Comparison of ENCODE assay signal across 9 cellular contexts in genomic region chrX:40543661-40544328, GRCh38. TPM values are rescaled to one million over a fixed set of nuclear protein-coding genes. Genes with fewer than 3 reads are reported as not detected.
DNase-seq lines count a peak whose midpoint lies in the region; ATAC-seq, FAIRE-seq and TF ChIP-seq lines count a peak whose summit lies in the region.
"Had no signal": no experiment of that assay in that cellular context is flagged by ENCODE, and none has a peak within 500 bp of the region (broad histone marks: within the 10 kb centered on the region; RNA-seq: fewer than 3 reads in every experiment).

No MANE protein-coding gene starts in this region.

- WGBS in testis, 2 donors: 3 to 6% methylated on average over 6 to 8 of the region's 8 CpGs

- peak overlapping the region in 1 of 2 donors; percentile 2 for H3K27ac ChIP-seq in breast epithelium
- H3K27ac ChIP-seq in testis: no peak overlapping the region

- TF ChIP-seq CTCF in BJ (IDR thresholded peaks at IDR 0.05; ENCODE audit: insufficient read depth, low read depth, low read length) (peak; percentile 70), GM13976 (IDR thresholded peaks at IDR 0.05; ENCODE audit: borderline replicate concordance, control extremely low read depth, extremely low read depth, insufficient read depth, missing control alignments) (peak; percentile 61), breast epithelium (IDR thresholded peaks at IDR 0.05) (peak; percentile 55 to 87 (median 81)), testis (IDR thresholded peaks at IDR 0.05) (peak; percentile 11 to 78 (median 54))

- DNase-seq in BJ (ENCODE audit: low read depth): no peak
- peak; percentile 37 for DNase-seq in GM13976 (ENCODE audit: low spot score)
- DNase-seq in NCI-H526 treated with DMSO at 0.1 percent for 48 hours (lab: John Stamatoyannopoulos, UW): peak; percentile 28
- no peak for DNase-seq in breast epithelium (ENCODE audit: low spot score in 2 of 2)
- peak; percentile 17 for DNase-seq in testis
- DNase-seq in posterior cingulate gyrus: no peak

- H3K9me3 ChIP-seq in breast epithelium: no peaks in the 10 kb centered on the region
- no peaks in the 10 kb centered on the region for H3K9me3 ChIP-seq in testis

- H3K36me3 ChIP-seq in BJ (ENCODE audit: control insufficient read depth, insufficient read depth, low read length) (no peaks in the 10 kb centered on the region), breast epithelium (no peaks in the 10 kb centered on the region), testis (ENCODE audit: low read depth, missing control alignments) (no peaks in the 10 kb centered on the region)

- no peaks in the 10 kb centered on the region for H3K27me3 ChIP-seq in BJ (ENCODE audit: control insufficient read depth, insufficient read depth, low read length)
- H3K27me3 ChIP-seq in breast epithelium: peaks cover 0 to 49% of the 10 kb centered on the region in 2 donors
- no peaks in the 10 kb centered on the region for H3K27me3 ChIP-seq in testis

- CTCF ChIA-PET in BJ (lab: Yijun Ruan, JAX): interaction anchor here (0.5 to 1.3 kb wide), 14 partner anchors 9 to 899 kb away, joined by 3 to 6 read pairs (median 3); no protein-coding TSS in a partner anchor

- intact Hi-C loops in breast epithelium (cut with DNase I; ENCODE audit: low total_unique reads) (no loop called here), testis (cut with DNase I; ENCODE audit: low total_unique reads) (no loop called here), posterior cingulate gyrus (cut with DNase I) (loop anchor here (10.0 kb wide), 3 partner anchors 101 to 711 kb away; partner anchors contain the start of gene CXorf38)

- FAIRE-seq in islet of Langerhans (lab: Jason Lieb, UNC): peak; percentile 99

- POLR2A ChIA-PET in BJ (lab: Charles Lee): no interaction called here

- no peak for ATAC-seq in HG02571 (IDR thresholded peaks at IDR 0.05; ENCODE audit: unreplicated experiment)

- TF ChIP-seq POLR2A in breast epithelium (IDR thresholded peaks at IDR 0.05): no peak
- no peak for TF ChIP-seq POLR2A in testis (IDR thresholded peaks at IDR 0.05)

- in situ Hi-C loops in GM13976 (cut with MboI; ENCODE audit: low sequenced_read_pairs, unreplicated experiment): loop anchor here (10.0 kb wide), 2 partner anchors 101 to 571 kb away; partner anchors contain the start of gene CXorf38

- H3K4me1 ChIP-seq in breast epithelium: no peaks in the 10 kb centered on the region
- no peaks in the 10 kb centered on the region for H3K4me1 ChIP-seq in testis

- no peak overlapping the region for H3K4me3 ChIP-seq in BJ (ENCODE audit: low read depth, low read length)
- no peak overlapping the region for H3K4me3 ChIP-seq in breast epithelium
- no peak overlapping the region for H3K4me3 ChIP-seq in testis
- H3K4me3 ChIP-seq: skin epidermis had no signal

RNA-seq across cellular contexts. Expression of gene ATP6AP2, which starts 37.0 kb away (rescaled TPM):
- 297 and 390 TPM in 2 replicates for polyA plus RNA-seq in BJ (2011; rRNA removed)
- polyA minus RNA-seq in BJ (2011; rRNA and poly(A)+ RNA removed): 56.8 and 67.1 TPM in 2 replicates
- 100 to 1,000 TPM in 2 of 3 donors, 10 to 100 TPM in 1; 85.2 to 129 (median 103) TPM for total RNA-seq in breast epithelium
- 10 to 100 TPM; 72.4 to 76.4 TPM for total RNA-seq in testis
- 79.2 TPM for polyA plus RNA-seq in testis (ENCODE audit: insufficient read depth, low read depth, low replicate concordance)

Comparison
In these comparisons a context has a peak if more than half of its experiments do, and no peak if none do; other contexts are left out.
1. DNase-seq: peak in GM13976 (single experiment), NCI-H526 treated with DMSO at 0.1 percent for 48 hours (single experiment) and testis (single experiment); none in BJ (single experiment), breast epithelium (0 of 2) and posterior cingulate gyrus (0 of 10).
2. Peak in every context shown above with its lines, with median percentiles within 50 percentile points of each other: CTCF ChIP-seq.